In genomic region chr6:132530293-132530974, GRCh38 we compare ENCODE assay signal across 8 cellular contexts. TPM values are rescaled to one million over a fixed set of nuclear protein-coding genes. Genes with fewer than 3 reads are reported as not detected.
A peak's percentile ranks its signal among the peaks of the same experiment; 100 is the strongest.
DNase-seq lines count a peak whose midpoint lies in the region; ATAC-seq, FAIRE-seq and TF ChIP-seq lines count a peak whose summit lies in the region.

No MANE protein-coding gene starts in this region.

- BruUV-seq in MCF 10A (replicated peaks; lab: Mats Ljungman, UMichigan) = no TSS peak

- H3K36me3 Mint-ChIP-seq in MCF 10A (ENCODE audit: insufficient read depth, unreplicated experiment) = peaks cover 4% of the 10 kb centered on the region

- TF ChIP-seq POLR2A in GM12891 (IDR thresholded peaks at IDR 0.05; ENCODE audit: low read depth, low read length) = no peak

- FAIRE-seq in GM12891 (lab: Jason Lieb, UNC) (peak; percentile 88), TTC549 (lab: Jason Lieb, UNC) (peak; percentile 86)

- peak; percentile 62 for TF ChIP-seq CTCF in MCF 10A (IDR thresholded peaks at IDR 0.05; ENCODE audit: unreplicated experiment)

- intact Hi-C loops in MCF 10A (cut with micrococcal nuclease) = loop anchor here (1.0 to 5.0 kb wide), 5 partner anchors 139 to 269 kb away; no protein-coding TSS in a partner anchor

- ATAC-seq in HG02798 (IDR thresholded peaks at IDR 0.05; ENCODE audit: poor library complexity, unreplicated experiment) = peak; percentile 94

- no peaks in the 10 kb centered on the region for H3K27me3 Mint-ChIP-seq in MCF 10A (ENCODE audit: insufficient read depth, unreplicated experiment)

- no peaks in the 10 kb centered on the region for H3K9me3 Mint-ChIP-seq in MCF 10A (ENCODE audit: unreplicated experiment)

- CTCF ChIA-PET in MCF 10A (lab: Yijun Ruan, JAX) = interaction anchor here (0.6 to 2.2 kb wide), 18 partner anchors 11 to 1022 kb away, joined by 3 to 12 read pairs (median 4); partner anchors contain the start of genes SLC18B1 and STX7

- DNase-seq in GM12891 (ENCODE audit: insufficient read length, low spot score) (no peak), NCI-H187 treated with DMSO at 0.1 percent for 48 hours (lab: John Stamatoyannopoulos, UW) (peak; percentile 19), MCF 10A (ENCODE audit: unreplicated experiment) (peak; percentile 78), iris pigment epithelial cell (ENCODE audit: low read depth) (peak; percentile 61), GF-D8 (lab: John Stamatoyannopoulos, UW) (no peak)
- DNase-seq in stimulated activated CD4-positive, alpha-beta T cell treated with anti-CD3 and anti-CD28 coated beads, Interleukin-1b, Interleukin-23, amount 100 ng/mL, for 1 hour (ENCODE audit: low read depth in 2 of 2) = peak; percentile 41 to 48

- POLR2A ChIA-PET in MCF 10A (lab: Yijun Ruan, JAX) = interaction anchor here (0.7 to 1.6 kb wide), 3 partner anchors 185 to 268 kb away, joined by 3 to 5 read pairs (median 3); partner anchors contain the start of gene SLC18B1

- no peak overlapping the region for H3K4me3 Mint-ChIP-seq in MCF 10A (ENCODE audit: unreplicated experiment)

- no peak overlapping the region for H3K27ac Mint-ChIP-seq in MCF 10A (ENCODE audit: low read depth, unreplicated experiment)

- H3K4me1 Mint-ChIP-seq in MCF 10A (ENCODE audit: insufficient read depth, unreplicated experiment) = no peaks in the 10 kb centered on the region

TF ChIP-seq in GM12891, 5 proteins besides CTCF, POLR2A, EP300 and RAD21:
- TF ChIP-seq PAX5 (IDR thresholded peaks at IDR 0.05; ENCODE audit: insufficient read depth, low read length, severe bottlenecking) (no peak), POU2F2 (IDR thresholded peaks at IDR 0.05; ENCODE audit: low read depth, low read length) (no peak), POLR2AphosphoS5 (IDR thresholded peaks at IDR 0.05; ENCODE audit: low read depth, low read length) (no peak), TAF1 (IDR thresholded peaks at IDR 0.05; ENCODE audit: low read depth, low read length) (no peak), SPI1 (IDR thresholded peaks at IDR 0.05; ENCODE audit: low read depth, low read length) (no peak)

RNA-seq across cellular contexts. Expression of gene TAAR9, which starts 7.6 kb away (rescaled TPM):
- polyA plus RNA-seq in GM12891 (2012; ENCODE audit: low read depth, missing spikeins) = not detected
- total RNA-seq in MCF 10A (2022) = not detected in 2 replicates

RNA-seq across cellular contexts. Expression of gene STX7, which starts 17.5 kb away (rescaled TPM):
- 27.0 TPM for polyA plus RNA-seq in GM12891 (2012; ENCODE audit: low read depth, missing spikeins)
- 31.3 and 33.0 TPM in 2 replicates for total RNA-seq in MCF 10A (2022)

RNA-seq across cellular contexts. Expression of gene TAAR8, which starts 22.0 kb away (rescaled TPM):
- not detected for polyA plus RNA-seq in GM12891 (2012; ENCODE audit: low read depth, missing spikeins)
- total RNA-seq in MCF 10A (2022) = not detected in 2 replicates

RNA-seq across cellular contexts. Expression of gene TAAR6, which starts 39.7 kb away (rescaled TPM):
- not detected for polyA plus RNA-seq in GM12891 (2012; ENCODE audit: low read depth, missing spikeins)
- total RNA-seq in MCF 10A (2022) = not detected in 2 replicates

RNA-seq across cellular contexts. Expression of gene TAAR5, which starts 59.1 kb away (rescaled TPM):
- polyA plus RNA-seq in GM12891 (2012; ENCODE audit: low read depth, missing spikeins) = not detected
- not detected in 2 replicates for total RNA-seq in MCF 10A (2022)

Comparison
In these comparisons a context has a peak if more than half of its experiments do, and no peak if none do; other contexts are left out.
1. DNase-seq: peak in NCI-H187 treated with DMSO at 0.1 percent for 48 hours (single experiment), MCF 10A (single experiment), iris pigment epithelial cell (single experiment) and stimulated activated CD4-positive, alpha-beta T cell treated with anti-CD3 and anti-CD28 coated beads, Interleukin-1b, Interleukin-23, amount 100 ng/mL, for 1 hour (2 of 2); none in GM12891 (single experiment) and GF-D8 (single experiment).